Comparison of ENCODE assay signal across 1 cellular context in genomic region chr17:15954222-15954621, GRCh38.
A peak's percentile ranks its signal among the peaks of the same experiment; 100 is the strongest.
TF ChIP-seq lines count a peak whose summit lies in the region.

No MANE protein-coding gene starts in this region.

TF ChIP-seq in SK-N-SH, 30 proteins besides CTCF, POLR2A, EP300 and RAD21 (continued from another document):
- TF ChIP-seq ZBTB33 (IDR thresholded peaks at IDR 0.05; ENCODE audit: borderline replicate concordance, low read depth) = no peak
- 0 out of 2 replicates have a peak, but pooled peaks have one; percentile 45 for TF ChIP-seq PBX3 (IDR thresholded peaks at IDR 0.05)
- TF ChIP-seq ELF1 (IDR thresholded peaks at IDR 0.05) = peak; percentile 36; the same call in 1 of the 2 replicates
- TF ChIP-seq IRF3 (IDR thresholded peaks at IDR 0.05; ENCODE audit: low read depth, low read length) = no peak
- TF ChIP-seq NFIC (IDR thresholded peaks at IDR 0.05; ENCODE audit: borderline replicate concordance) = peak; percentile 93
- TF ChIP-seq RXRA (IDR thresholded peaks at IDR 0.05; ENCODE audit: borderline replicate concordance, low read depth) = peak; percentile 52; the same call in 1 of the 2 replicates
- TF ChIP-seq YY1 (IDR thresholded peaks at IDR 0.05; ENCODE audit: low read depth) = no peak
- TF ChIP-seq USF2 (IDR thresholded peaks at IDR 0.05; ENCODE audit: borderline replicate concordance, low read depth, low read length) = no peak
